ENCODE assay signal across 14 cellular contexts in genomic region chr19:5717215-5717614, GRCh38. TPM values are rescaled to one million over a fixed set of nuclear protein-coding genes. Genes with fewer than 3 reads are reported as not detected.
DNase-seq lines count a peak whose midpoint lies in the region; ATAC-seq and TF ChIP-seq lines count a peak whose summit lies in the region.
"Had no signal": no experiment of that assay in that cellular context is flagged by ENCODE, and none has a peak within 500 bp of the region (broad histone marks: within the 10 kb centered on the region; RNA-seq: fewer than 3 reads in every experiment).

No MANE protein-coding gene starts in this region.

- no peaks in the 10 kb centered on the region for H3K9me3 ChIP-seq in mammary epithelial cell (replicated peaks; ENCODE audit: insufficient read depth, low read length)
- H3K9me3 ChIP-seq in effector memory CD4-positive, alpha-beta T cell (ENCODE audit: control insufficient read depth, low read length) = no peaks in the 10 kb centered on the region
- no peaks in the 10 kb centered on the region for H3K9me3 ChIP-seq in ovary
- H3K9me3 ChIP-seq: sigmoid colon, vagina had no signal

- H3K36me3 ChIP-seq in mammary epithelial cell (ENCODE audit: insufficient read depth, low read length) (peaks cover 15% of the 10 kb centered on the region), ovary (no peaks in the 10 kb centered on the region)
- H3K36me3 ChIP-seq in effector memory CD4-positive, alpha-beta T cell (ENCODE audit: control insufficient read depth, insufficient read depth, low read length) = peaks cover 20% of the 10 kb centered on the region

- H4K20me1 ChIP-seq in mammary epithelial cell (ENCODE audit: insufficient read depth, low read length) = no peaks in the 10 kb centered on the region

- intact Hi-C loops in MCF 10A (cut with micrococcal nuclease) (no loop called here), mammary epithelial cell (cut with micrococcal nuclease) (no loop called here), ovary (cut with DNase I) (no loop called here)

- ATAC-seq in stimulated activated naive CD8-positive, alpha-beta T cell treated with anti-CD3 and anti-CD28 coated beads, Interleukin-15, amount 100 ng/mL, for 72 hours = no peak

- peaks cover 54% of the 10 kb centered on the region for H3K36me3 Mint-ChIP-seq in MCF 10A (ENCODE audit: insufficient read depth, unreplicated experiment)

- peak overlapping the region; percentile 86 for H3K4me3 Mint-ChIP-seq in MCF 10A (ENCODE audit: unreplicated experiment)
- peak overlapping the region; percentile 92 to 93 for H3K4me3 Mint-ChIP-seq in stimulated activated naive CD8-positive, alpha-beta T cell treated with anti-CD3 and anti-CD28 coated beads, Interleukin-15, amount 100 ng/mL, for 72 hours

- WGBS in mammary epithelial cell (ENCODE audit: low coverage, missing lambda C conversion rate) = 77% methylated on average over 5 of the region's 5 CpGs
- 79 to 82% (median 81%) methylated on average over 5 of the region's 5 CpGs for WGBS in ovary, 3 donors

- no peaks in the 10 kb centered on the region for H3K9me3 Mint-ChIP-seq in MCF 10A (ENCODE audit: unreplicated experiment)
- H3K9me3 Mint-ChIP-seq in stimulated activated naive CD8-positive, alpha-beta T cell treated with anti-CD3 and anti-CD28 coated beads, Interleukin-15, amount 100 ng/mL, for 72 hours = no peaks in the 10 kb centered on the region

- in situ Hi-C loops in mammary epithelial cell (cut with MboI; ENCODE audit: low sequenced_read_pairs in 2 of 2) = no loop called here

- H3K9ac ChIP-seq in mammary epithelial cell (ENCODE audit: insufficient read depth, low read length) = no peak overlapping the region

- POLR2A ChIA-PET in MCF 10A (lab: Yijun Ruan, JAX) (interaction anchor here (6.4 kb wide), 1 partner anchor 27 kb away, joined by 119 read pairs; the partner anchor contains the start of gene RPL36), RWPE1 (lab: Yijun Ruan, JAX; ENCODE audit: low non-redundant PET) (interaction anchor here (0.6 kb wide), 1 partner anchor 262 kb away, joined by 3 read pairs; no protein-coding TSS in a partner anchor)

- H3K27me3 ChIP-seq in mammary epithelial cell (ENCODE audit: insufficient read depth, low read length) (no peaks in the 10 kb centered on the region), ovary (no peaks in the 10 kb centered on the region)
- no peaks in the 10 kb centered on the region for H3K27me3 ChIP-seq in effector memory CD4-positive, alpha-beta T cell (replicated peaks; ENCODE audit: control insufficient read depth, insufficient read depth, low read length, poor library complexity, severe bottlenecking)
- H3K27me3 ChIP-seq: sigmoid colon, vagina had no signal

- no TSS peak for BruUV-seq in MCF 10A (replicated peaks; lab: Mats Ljungman, UMichigan)
- BruUV-seq in mammary epithelial cell (replicated peaks; lab: Mats Ljungman, UMichigan) = no TSS peak

- no peak for TF ChIP-seq POLR2A in ovary (IDR thresholded peaks at IDR 0.05)

- peaks cover 69% of the 10 kb centered on the region for H3K79me2 ChIP-seq in mammary epithelial cell (ENCODE audit: insufficient read depth, low read length)

- no peak overlapping the region for H3K27ac ChIP-seq in mammary epithelial cell (ENCODE audit: insufficient read depth, low read depth, low read length)
- H3K27ac ChIP-seq in RWPE1 = peak overlapping the region; percentile 96
- peak overlapping the region; percentile 99 for H3K27ac ChIP-seq in epithelial cell of prostate
- no peak overlapping the region for H3K27ac ChIP-seq in effector memory CD4-positive, alpha-beta T cell (ENCODE audit: insufficient read depth, low read length, poor library complexity, severe bottlenecking)
- H3K27ac ChIP-seq in ovary = no peak overlapping the region
- H3K27ac ChIP-seq: vagina had no signal

- no peak for DNase-seq in MCF 10A (ENCODE audit: unreplicated experiment)
- DNase-seq in mammary epithelial cell = no peak
- DNase-seq in RWPE1 (ENCODE audit: low spot score) = no peak
- no peak for DNase-seq in epithelial cell of prostate (ENCODE audit: low read depth, low spot score)
- no peak for DNase-seq in stimulated activated naive CD8-positive, alpha-beta T cell treated with anti-CD3 and anti-CD28 coated beads, Interleukin-15, amount 100 ng/mL, for 72 hours
- DNase-seq in effector memory CD4-positive, alpha-beta T cell = no peak
- DNase-seq in NCI-H446 (lab: John Stamatoyannopoulos, UW) = no peak
- no peak for DNase-seq in ovary
- DNase-seq: C1 segment of cervical spinal cord, NCI-H146, sigmoid colon had no signal

- dilution Hi-C loops in mammary epithelial cell (cut with HindIII; ENCODE audit: low sequenced_read_pairs) = no loop called here

- TF ChIP-seq CTCF in MCF 10A (IDR thresholded peaks at IDR 0.05; ENCODE audit: unreplicated experiment) (no peak), mammary epithelial cell (conservative IDR thresholded peaks at IDR 0.05 in 1 of 2, IDR thresholded peaks at IDR 0.05 in 1 of 2; ENCODE audit: extremely low read depth in 1 of 2, insufficient read depth in 1 of 2, low read depth in 1 of 2, low read length in 2 of 2) (no peak), RWPE1 (conservative IDR thresholded peaks at IDR 0.05; ENCODE audit: low read depth) (no peak), ovary (IDR thresholded peaks at IDR 0.05) (no peak)

- peaks cover 3% of the 10 kb centered on the region for H3K4me1 Mint-ChIP-seq in MCF 10A (ENCODE audit: insufficient read depth, unreplicated experiment)
- H3K4me1 Mint-ChIP-seq in stimulated activated naive CD8-positive, alpha-beta T cell treated with anti-CD3 and anti-CD28 coated beads, Interleukin-15, amount 100 ng/mL, for 72 hours = peaks cover 46% of the 10 kb centered on the region

- no peak for TF ChIP-seq EP300 in ovary (IDR thresholded peaks at IDR 0.05)

- CTCF ChIA-PET in MCF 10A (lab: Yijun Ruan, JAX) (interaction anchor here (1.0 to 5.0 kb wide), 3 partner anchors 18 to 77 kb away, joined by 4 to 43 read pairs (median 7); partner anchors contain the start of gene RPL36), mammary epithelial cell (lab: Charles Lee; ENCODE audit: low non-redundant PET) (no interaction called here), RWPE1 (lab: Yijun Ruan, JAX) (interaction anchor here (0.6 kb wide), 1 partner anchor 168 kb away, joined by 5 read pairs; no protein-coding TSS in a partner anchor)

- no peak overlapping the region for H3K27ac Mint-ChIP-seq in MCF 10A (ENCODE audit: low read depth, unreplicated experiment)
- H3K27ac Mint-ChIP-seq in stimulated activated naive CD8-positive, alpha-beta T cell treated with anti-CD3 and anti-CD28 coated beads, Interleukin-15, amount 100 ng/mL, for 72 hours = peak overlapping the region; percentile 100

- H3K4me3 ChIP-seq in mammary epithelial cell (replicated peaks in 1 of 3; ENCODE audit: insufficient read depth in 1 of 3, low read depth in 2 of 3, low read length in 3 of 3) (no peak overlapping the region), ovary (no peak overlapping the region)
- no peak overlapping the region for H3K4me3 ChIP-seq in effector memory CD4-positive, alpha-beta T cell (ENCODE audit: insufficient read depth, low read depth, low read length, poor library complexity, severe bottlenecking)
- H3K4me3 ChIP-seq: sigmoid colon, vagina had no signal

- H3K27me3 Mint-ChIP-seq in MCF 10A (ENCODE audit: insufficient read depth, unreplicated experiment) = no peaks in the 10 kb centered on the region
- no peaks in the 10 kb centered on the region for H3K27me3 Mint-ChIP-seq in stimulated activated naive CD8-positive, alpha-beta T cell treated with anti-CD3 and anti-CD28 coated beads, Interleukin-15, amount 100 ng/mL, for 72 hours

- H3K4me1 ChIP-seq in mammary epithelial cell (ENCODE audit: insufficient read depth, low read length) (peaks cover 14% of the 10 kb centered on the region), ovary (ENCODE audit: insufficient read depth) (peaks cover 7% of the 10 kb centered on the region)
- peaks cover 11% of the 10 kb centered on the region for H3K4me1 ChIP-seq in effector memory CD4-positive, alpha-beta T cell (ENCODE audit: control insufficient read depth, insufficient read depth, low read length, poor library complexity, severe bottlenecking)

- no peak overlapping the region for H3K4me2 ChIP-seq in mammary epithelial cell (ENCODE audit: insufficient read depth, low read depth, low read length)

- H2AFZ ChIP-seq in mammary epithelial cell (ENCODE audit: low read depth, low read length) = no peak overlapping the region

RNA-seq across cellular contexts. Expression of gene LONP1, which starts 2.7 kb away (rescaled TPM):
- total RNA-seq in MCF 10A (2022) (219 and 254 TPM in 2 replicates), mammary epithelial cell (10 to 100 TPM; 73.7 to 88.3 TPM), ovary (10 to 100 TPM; 33.9 to 77.2 (median 56.1) TPM)
- polyA plus RNA-seq in mammary epithelial cell (55.0 TPM), ovary (10 to 100 TPM; 25.5 to 36.5 TPM)
- 64.3 TPM for polyA minus RNA-seq in mammary epithelial cell

RNA-seq across cellular contexts. Expression of gene CATSPERD, which starts 3.2 kb away (rescaled TPM):
- not detected in 2 replicates for total RNA-seq in MCF 10A (2022)
- not detected for total RNA-seq in mammary epithelial cell
- polyA plus RNA-seq in mammary epithelial cell = not detected
- polyA minus RNA-seq in mammary epithelial cell = not detected
- 1 to 10 TPM in 1 of 7 donors, under 1 TPM in 1, not detected in 5; 0.67 to 4.5 TPM for total RNA-seq in ovary
- polyA plus RNA-seq in ovary = not detected
- total RNA-seq: HT1080, mononuclear cell, sigmoid colon, vagina had no signal
- polyA plus RNA-seq: sigmoid colon had no signal

RNA-seq across cellular contexts. Expression of gene RPL36, which starts 27.1 kb away (rescaled TPM):
- total RNA-seq in MCF 10A (2022) = 1,569 and 1,807 TPM in 2 replicates
- total RNA-seq in mammary epithelial cell = 100 to 1,000 TPM; 323 to 990 TPM
- 717 TPM for polyA plus RNA-seq in mammary epithelial cell
- 88.8 TPM for polyA minus RNA-seq in mammary epithelial cell
- total RNA-seq in ovary = 1,000 to 10,000 TPM; 1,413 to 2,353 (median 1,897) TPM
- polyA plus RNA-seq in ovary = 1,000 to 10,000 TPM in 1 of 2 donors, 100 to 1,000 TPM in 1; 318 to 2,904 TPM

RNA-seq across cellular contexts. Expression of gene HSD11B1L, which starts 36.4 kb away (rescaled TPM):
- total RNA-seq in MCF 10A (2022) = 4.1 and 5.5 TPM in 2 replicates
- 10 to 100 TPM in 1 of 2 donors, 1 to 10 TPM in 1; 6.4 to 10.5 TPM for total RNA-seq in mammary epithelial cell
- polyA plus RNA-seq in mammary epithelial cell = 5.2 TPM
- 4.6 TPM for polyA minus RNA-seq in mammary epithelial cell
- 10 to 100 TPM in 2 of 7 donors, 1 to 10 TPM in 5; 3.1 to 20.7 (median 8.5) TPM for total RNA-seq in ovary
- polyA plus RNA-seq in ovary = 10 to 100 TPM in 1 of 2 donors, 1 to 10 TPM in 1; 3.5 to 10.6 TPM

RNA-seq across cellular contexts. Expression of gene MICOS13, which starts 36.9 kb away (rescaled TPM):
- total RNA-seq in MCF 10A (2022) (51.5 and 73.0 TPM in 2 replicates), mammary epithelial cell (10 to 100 TPM; 25.3 to 71.2 TPM), ovary (10 to 100 TPM; 25.7 to 48.7 (median 44.2) TPM)
- polyA plus RNA-seq in mammary epithelial cell (46.8 TPM), ovary (10 to 100 TPM in 1 of 2 donors, 1 to 10 TPM in 1; 5.2 to 47.3 TPM)
- 14.5 TPM for polyA minus RNA-seq in mammary epithelial cell

Comparison
In these comparisons a context has a peak if more than half of its experiments do, and no peak if none do; other contexts are left out.
1. H3K27ac ChIP-seq: peak in RWPE1 (single experiment) and epithelial cell of prostate (single experiment); none in mammary epithelial cell (single experiment), effector memory CD4-positive, alpha-beta T cell (single experiment) and ovary (0 of 2).